Comparison of ENCODE assay signal across 11 cellular contexts in genomic region chr1:112394743-112395062, GRCh38. TPM values are rescaled to one million over a fixed set of nuclear protein-coding genes. Genes with fewer than 3 reads are reported as not detected.
DNase-seq lines count a peak whose midpoint lies in the region; ATAC-seq and TF ChIP-seq lines count a peak whose summit lies in the region.
"Had no signal": no experiment of that assay in that cellular context is flagged by ENCODE, and none has a peak within 500 bp of the region (broad histone marks: within the 10 kb centered on the region; RNA-seq: fewer than 3 reads in every experiment).

No MANE protein-coding gene starts in this region.

- intact Hi-C loops in MCF 10A (cut with micrococcal nuclease) = loop anchor here (1.0 kb wide), 2 partner anchors 72 to 220 kb away; no protein-coding TSS in a partner anchor
- intact Hi-C loops in tibial artery (cut with DNase I; ENCODE audit: low total_unique reads) = loop anchor here (5.0 kb wide), 2 partner anchors 313 to 563 kb away; partner anchors contain the start of genes RHOC and SLC16A1

- H3K4me1 ChIP-seq in tibial artery = peaks cover 0 to 70% (median 40%) of the 10 kb centered on the region in 4 donors

- no peak for ATAC-seq in activated T-cell treated with anti-CD3 and anti-CD28 coated beads, Interleukin-2, amount 50 U/mL, for 72 hours (replicated peaks in 1 of 2)
- ATAC-seq: left lobe of liver had no signal

- CTCF ChIA-PET in MCF 10A (lab: Yijun Ruan, JAX) = interaction anchor here (0.6 to 2.8 kb wide), 15 partner anchors 16 to 368 kb away, joined by 3 to 26 read pairs (median 3); partner anchors contain the start of genes MOV10 and ST7L

- H3K4me3 ChIP-seq in tibial artery = peak overlapping the region; percentile 24 to 96

- H3K27me3 Mint-ChIP-seq in activated T-cell treated with anti-CD3 and anti-CD28 coated beads, Interleukin-2, amount 50 U/mL, for 72 hours (ENCODE audit: low read depth) = peaks cover 19% of the 10 kb centered on the region
- H3K27me3 Mint-ChIP-seq in MCF 10A (ENCODE audit: insufficient read depth, unreplicated experiment) = no peaks in the 10 kb centered on the region
- H3K27me3 Mint-ChIP-seq in mesothelial cell of epicardium (ENCODE audit: low read depth) = no peaks in the 10 kb centered on the region

- H3K27me3 ChIP-seq in tibial artery = no peaks in the 10 kb centered on the region

- no peaks in the 10 kb centered on the region for H3K9me3 ChIP-seq in tibial artery

- no TSS peak for BruUV-seq in MCF 10A (replicated peaks; lab: Mats Ljungman, UMichigan)

- TF ChIP-seq CTCF in MCF 10A (IDR thresholded peaks at IDR 0.05; ENCODE audit: unreplicated experiment) (no peak), mesothelial cell of epicardium (IDR thresholded peaks at IDR 0.05; ENCODE audit: unreplicated experiment) (no peak), tibial artery (IDR thresholded peaks at IDR 0.05) (no peak)

- peaks cover 4 to 5% of the 10 kb centered on the region in 2 donors for H3K36me3 Mint-ChIP-seq in activated T-cell treated with anti-CD3 and anti-CD28 coated beads, Interleukin-2, amount 50 U/mL, for 72 hours (ENCODE audit: insufficient read depth in 2 of 2)
- H3K36me3 Mint-ChIP-seq in MCF 10A (ENCODE audit: insufficient read depth, unreplicated experiment) = peaks cover 4% of the 10 kb centered on the region
- no peaks in the 10 kb centered on the region for H3K36me3 Mint-ChIP-seq in mesothelial cell of epicardium

- H3K9me3 Mint-ChIP-seq in activated T-cell treated with anti-CD3 and anti-CD28 coated beads, Interleukin-2, amount 50 U/mL, for 72 hours = no peaks in the 10 kb centered on the region
- no peaks in the 10 kb centered on the region for H3K9me3 Mint-ChIP-seq in MCF 10A (ENCODE audit: unreplicated experiment)
- H3K9me3 Mint-ChIP-seq in mesothelial cell of epicardium = no peaks in the 10 kb centered on the region
- H3K9me3 Mint-ChIP-seq: central memory CD8-positive, alpha-beta T cell had no signal

- POLR2A ChIA-PET in MCF 10A (lab: Yijun Ruan, JAX) = interaction anchor here (0.6 to 5.2 kb wide), 23 partner anchors 13 to 1479 kb away, joined by 3 to 65 read pairs (median 4); partner anchors contain the start of genes CAPZA1, MOV10, PPM1J and RHOC

- no peak overlapping the region for H3K27ac Mint-ChIP-seq in activated T-cell treated with anti-CD3 and anti-CD28 coated beads, Interleukin-2, amount 50 U/mL, for 72 hours
- H3K27ac Mint-ChIP-seq in MCF 10A (ENCODE audit: low read depth, unreplicated experiment) (peak overlapping the region; percentile 98), mesothelial cell of epicardium (peak overlapping the region; percentile 96)

- H3K36me3 ChIP-seq in tibial artery = no peaks in the 10 kb centered on the region

- H3K4me1 Mint-ChIP-seq in activated T-cell treated with anti-CD3 and anti-CD28 coated beads, Interleukin-2, amount 50 U/mL, for 72 hours (ENCODE audit: low read depth) = peaks cover 49% of the 10 kb centered on the region
- H3K4me1 Mint-ChIP-seq in MCF 10A (ENCODE audit: insufficient read depth, unreplicated experiment) (peaks cover 55% of the 10 kb centered on the region), mesothelial cell of epicardium (peaks cover 54% of the 10 kb centered on the region)

- peak overlapping the region; percentile 31 to 37 for H3K4me3 Mint-ChIP-seq in activated T-cell treated with anti-CD3 and anti-CD28 coated beads, Interleukin-2, amount 50 U/mL, for 72 hours
- peak overlapping the region; percentile 98 for H3K4me3 Mint-ChIP-seq in MCF 10A (ENCODE audit: unreplicated experiment)
- peak overlapping the region; percentile 4 for H3K4me3 Mint-ChIP-seq in mesothelial cell of epicardium

- H3K27ac ChIP-seq in tibial artery = peak overlapping the region; percentile 93 to 94

- no peak for DNase-seq in activated T-cell treated with anti-CD3 and anti-CD28 coated beads, Interleukin-2, amount 50 U/mL, for 72 hours
- DNase-seq in activated T-cell treated with anti-CD3 and anti-CD28 coated beads for 4 hours (no peak), MCF 10A (ENCODE audit: unreplicated experiment) (no peak), mesothelial cell of epicardium (ENCODE audit: low spot score in 2 of 2, unreplicated experiment in 2 of 2) (no peak), tibial artery (no peak), DMS114 treated with DMSO at 0.1 percent for 48 hours (lab: John Stamatoyannopoulos, UW; ENCODE audit: unreplicated experiment) (no peak), NCI-H774 (lab: John Stamatoyannopoulos, UW) (no peak)
- DNase-seq in stimulated activated CD4-positive, alpha-beta T cell treated with anti-CD3 and anti-CD28 coated beads, Interleukin-1b, Interleukin-23, amount 100 ng/mL, for 48 hours = no peak
- DNase-seq: NCI-H2029 treated with DMSO at 0.1 percent for 48 hours had no signal

RNA-seq across cellular contexts. Expression of gene CTTNBP2NL, which starts 1.3 kb away (rescaled TPM):
- total RNA-seq in activated T-cell treated with anti-CD3 and anti-CD28 coated beads, Interleukin-2, amount 50 U/mL, for 72 hours = 1 to 10 TPM; 3.6 to 4.6 TPM
- total RNA-seq in MCF 10A (2022) = 41.3 and 48.8 TPM in 2 replicates
- total RNA-seq in mesothelial cell of epicardium = 63.2 to 65.4 TPM (median 64.9 TPM) in 3 replicates

Comparison
In these comparisons a context has a peak if more than half of its experiments do, and no peak if none do; other contexts are left out.
1. H3K4me3 Mint-ChIP-seq: peak in every context shown above with its lines; median percentile 98 in MCF 10A; 34 in activated T-cell treated with anti-CD3 and anti-CD28 coated beads, Interleukin-2, amount 50 U/mL, for 72 hours; 4 in mesothelial cell of epicardium.